Comparison of ENCODE assay signal across 8 cellular contexts in the genomic region with DNA sequence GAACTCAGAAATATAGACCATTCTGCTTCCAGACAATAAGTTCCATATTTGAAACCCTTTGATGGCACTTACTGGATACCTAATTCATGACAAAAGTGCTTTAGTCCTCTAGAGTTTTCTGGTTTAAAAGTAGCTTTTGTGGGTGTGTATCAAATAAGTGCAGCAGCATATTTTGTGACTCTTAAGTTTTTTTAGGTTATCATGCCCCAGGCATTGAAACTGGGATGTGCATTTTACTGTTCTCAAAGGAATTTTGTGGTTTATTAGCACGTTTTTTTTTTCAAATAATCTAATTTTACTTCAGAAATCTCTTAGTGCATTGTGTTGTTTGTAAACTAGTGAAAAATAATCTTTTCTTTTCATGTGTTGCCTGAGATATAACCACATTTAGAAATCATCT. TPM values are rescaled to one million over a fixed set of nuclear protein-coding genes. Genes with fewer than 3 reads are reported as not detected.
A peak's percentile ranks its signal among the peaks of the same experiment; 100 is the strongest.
DNase-seq lines count a peak whose midpoint lies in the region; ATAC-seq and TF ChIP-seq lines count a peak whose summit lies in the region.

No MANE protein-coding gene starts in this region.

- peaks cover 57% of the 10 kb centered on the region for H3K4me1 Mint-ChIP-seq in T-helper 1 cell treated with Interleukin-12 subunit alpha and Interleukin-12 subunit beta and Interleukin-4 antibody, amounts not matched to agents 30 μg/mL and 1 μg/mL, for 36 hours (ENCODE audit: low read depth)
- H3K4me1 Mint-ChIP-seq in WTC11, result peaks cover 57% of the 10 kb centered on the region
- peaks cover 59% of the 10 kb centered on the region for H3K4me1 Mint-ChIP-seq in stimulated activated effector memory CD8-positive, alpha-beta T cell treated with anti-CD3 and anti-CD28 coated beads, Interleukin-12 subunit alpha, Interleukin-12 subunit beta, amount 100 ng/mL, for 72 hours

- TF ChIP-seq CTCF in WTC11 (IDR thresholded peaks at IDR 0.05), result no peak

- ATAC-seq in WTC11, result no peak
- no peak for ATAC-seq in stimulated activated effector memory CD8-positive, alpha-beta T cell treated with anti-CD3 and anti-CD28 coated beads, Interleukin-12 subunit alpha, Interleukin-12 subunit beta, amount 100 ng/mL, for 72 hours
- ATAC-seq in GM18870 (IDR thresholded peaks at IDR 0.05; ENCODE audit: unreplicated experiment), result no peak

- peak overlapping the region; percentile 99 for H3K27ac Mint-ChIP-seq in T-helper 1 cell treated with Interleukin-12 subunit alpha and Interleukin-12 subunit beta and Interleukin-4 antibody, amounts not matched to agents 30 μg/mL and 1 μg/mL, for 36 hours
- peak overlapping the region; percentile 99 for H3K27ac Mint-ChIP-seq in WTC11
- H3K27ac Mint-ChIP-seq in stimulated activated effector memory CD8-positive, alpha-beta T cell treated with anti-CD3 and anti-CD28 coated beads, Interleukin-12 subunit alpha, Interleukin-12 subunit beta, amount 100 ng/mL, for 72 hours, result peak overlapping the region; percentile 100

- no peaks in the 10 kb centered on the region for H3K9me3 Mint-ChIP-seq in T-helper 1 cell treated with Interleukin-12 subunit alpha and Interleukin-12 subunit beta and Interleukin-4 antibody, amounts not matched to agents 30 μg/mL and 1 μg/mL, for 36 hours
- H3K9me3 Mint-ChIP-seq in WTC11, result no peaks in the 10 kb centered on the region
- H3K9me3 Mint-ChIP-seq in stimulated activated effector memory CD8-positive, alpha-beta T cell treated with anti-CD3 and anti-CD28 coated beads, Interleukin-12 subunit alpha, Interleukin-12 subunit beta, amount 100 ng/mL, for 72 hours, result no peaks in the 10 kb centered on the region

- no peak for DNase-seq in T-helper 1 cell
- DNase-seq in WTC11 (ENCODE audit: low spot score), result no peak
- peak; percentile 60 for DNase-seq in foreskin melanocyte
- no peak for DNase-seq in stimulated activated effector memory CD8-positive, alpha-beta T cell treated with anti-CD3 and anti-CD28 coated beads, Interleukin-12 subunit alpha, Interleukin-12 subunit beta, amount 100 ng/mL, for 72 hours (ENCODE audit: low spot score in 2 of 2)
- DNase-seq in SW 1271 (lab: John Stamatoyannopoulos, UW), result no peak
- DNase-seq in SKM-1 treated with dmso at 0.1 percent for 144 hours (lab: John Stamatoyannopoulos, UW; ENCODE audit: unreplicated experiment), result no peak

- peaks cover 3% of the 10 kb centered on the region for H3K27me3 Mint-ChIP-seq in T-helper 1 cell treated with Interleukin-12 subunit alpha and Interleukin-12 subunit beta and Interleukin-4 antibody, amounts not matched to agents 30 μg/mL and 1 μg/mL, for 36 hours (ENCODE audit: low read depth)
- no peaks in the 10 kb centered on the region; the same call in 1 of the 2 replicates for H3K27me3 Mint-ChIP-seq in WTC11 (ENCODE audit: low read depth)

- POLR2A ChIA-PET in WTC11 (lab: Charles Lee), result interaction anchor here (3.5 kb wide), 1 partner anchor 28 kb away, joined by 46 read pairs; a partner anchor contains a TSS

- peaks cover 48% of the 10 kb centered on the region for H3K36me3 Mint-ChIP-seq in T-helper 1 cell treated with Interleukin-12 subunit alpha and Interleukin-12 subunit beta and Interleukin-4 antibody, amounts not matched to agents 30 μg/mL and 1 μg/mL, for 36 hours (ENCODE audit: low read depth)
- peaks cover 55% of the 10 kb centered on the region for H3K36me3 Mint-ChIP-seq in WTC11
- H3K36me3 Mint-ChIP-seq in stimulated activated effector memory CD8-positive, alpha-beta T cell treated with anti-CD3 and anti-CD28 coated beads, Interleukin-12 subunit alpha, Interleukin-12 subunit beta, amount 100 ng/mL, for 72 hours, result no peaks in the 10 kb centered on the region

- H3K4me3 Mint-ChIP-seq in T-helper 1 cell treated with Interleukin-12 subunit alpha and Interleukin-12 subunit beta and Interleukin-4 antibody, amounts not matched to agents 30 μg/mL and 1 μg/mL, for 36 hours, result peak overlapping the region; percentile 100
- peak overlapping the region; percentile 100 for H3K4me3 Mint-ChIP-seq in WTC11
- peak overlapping the region; percentile 98 for H3K4me3 Mint-ChIP-seq in stimulated activated effector memory CD8-positive, alpha-beta T cell treated with anti-CD3 and anti-CD28 coated beads, Interleukin-12 subunit alpha, Interleukin-12 subunit beta, amount 100 ng/mL, for 72 hours

- CTCF ChIA-PET in WTC11 (lab: Charles Lee), result interaction anchor here (0.7 to 2.1 kb wide), 3 partner anchors 17 to 104 kb away, joined by 3 to 4 read pairs (median 4); no protein-coding TSS in a partner anchor

TF ChIP-seq in WTC11, 78 proteins besides CTCF, POLR2A, EP300 and RAD21:
- TF ChIP-seq ZNF423 (CRISPR knock-in tag; IDR thresholded peaks at IDR 0.05) (no peak), FOXK1 (CRISPR knock-in tag; IDR thresholded peaks at IDR 0.05) (no peak), CREM (CRISPR knock-in tag; IDR thresholded peaks at IDR 0.05) (no peak), MYBL2 (CRISPR knock-in tag; IDR thresholded peaks at IDR 0.05) (no peak), EMX1 (CRISPR knock-in tag; IDR thresholded peaks at IDR 0.05) (no peak)
- TF ChIP-seq, protein P1, sequence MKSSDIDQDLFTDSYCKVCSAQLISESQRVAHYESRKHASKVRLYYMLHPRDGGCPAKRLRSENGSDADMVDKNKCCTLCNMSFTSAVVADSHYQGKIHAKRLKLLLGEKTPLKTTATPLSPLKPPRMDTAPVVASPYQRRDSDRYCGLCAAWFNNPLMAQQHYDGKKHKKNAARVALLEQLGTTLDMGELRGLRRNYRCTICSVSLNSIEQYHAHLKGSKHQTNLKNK (CRISPR knock-in tag; IDR thresholded peaks at IDR 0.05), result no peak
- TF ChIP-seq, protein P2, sequence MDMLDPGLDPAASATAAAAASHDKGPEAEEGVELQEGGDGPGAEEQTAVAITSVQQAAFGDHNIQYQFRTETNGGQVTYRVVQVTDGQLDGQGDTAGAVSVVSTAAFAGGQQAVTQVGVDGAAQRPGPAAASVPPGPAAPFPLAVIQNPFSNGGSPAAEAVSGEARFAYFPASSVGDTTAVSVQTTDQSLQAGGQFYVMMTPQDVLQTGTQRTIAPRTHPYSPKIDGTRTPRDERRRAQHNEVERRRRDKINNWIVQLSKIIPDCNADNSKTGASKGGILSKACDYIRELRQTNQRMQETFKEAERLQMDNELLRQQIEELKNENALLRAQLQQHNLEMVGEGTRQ (CRISPR knock-in tag; IDR thresholded peaks at IDR 0.05), result no peak

RNA-seq across cellular contexts. Expression of a gene that starts 1.5 kb away (rescaled TPM):
- 459 to 522 TPM (median 466 TPM) in 3 replicates for total RNA-seq in WTC11 (2021)

RNA-seq across cellular contexts. Expression of a gene that starts 28.9 kb away (rescaled TPM):
- 1.8 to 3.5 TPM (median 3.3 TPM) in 3 replicates for total RNA-seq in WTC11 (2021)

RNA-seq across cellular contexts. Expression of a gene that starts 29.0 kb away (rescaled TPM):
- 13.9 to 21.3 TPM (median 19.6 TPM) in 3 replicates for total RNA-seq in WTC11 (2021)
